ENCODE assay signal across 8 cellular contexts in genomic region chr19:51571599-51571998, GRCh38. TPM values are rescaled to one million over a fixed set of nuclear protein-coding genes. Genes with fewer than 3 reads are reported as not detected.
DNase-seq lines count a peak whose midpoint lies in the region; TF ChIP-seq lines count a peak whose summit lies in the region.

No MANE protein-coding gene starts in this region.

- H3K36me3 ChIP-seq in mucosa of stomach (ENCODE audit: control insufficient read depth, insufficient read depth, low read length): no peaks in the 10 kb centered on the region

- H3K4me3 Mint-ChIP-seq in IgD-negative memory B cell (peak overlapping the region; percentile 95 to 100 (median 98)), chondrocyte (ENCODE audit: unreplicated experiment) (peak overlapping the region; percentile 94)

- TF ChIP-seq CTCF in AG04450 (IDR thresholded peaks at IDR 0.05; ENCODE audit: low read depth, low read length): no peak
- TF ChIP-seq CTCF in chondrocyte (IDR thresholded peaks at IDR 0.05): no peak

- no peaks in the 10 kb centered on the region for H3K27me3 Mint-ChIP-seq in IgD-negative memory B cell
- peaks cover 20% of the 10 kb centered on the region for H3K27me3 Mint-ChIP-seq in chondrocyte (ENCODE audit: low read depth)

- H3K9me3 ChIP-seq in AG04450 (ENCODE audit: control insufficient read depth, insufficient read depth, low read length) (no peaks in the 10 kb centered on the region), mucosa of stomach (ENCODE audit: control insufficient read depth, low read length) (no peaks in the 10 kb centered on the region)

- CTCF ChIA-PET in AG04450 (lab: Charles Lee): interaction anchor here (0.9 to 1.8 kb wide), 5 partner anchors 56 to 206 kb away, joined by 3 to 15 read pairs (median 5); no protein-coding TSS in a partner anchor

- no peak for DNase-seq in AG04450 (ENCODE audit: low read depth, low spot score)
- DNase-seq in chondrocyte (ENCODE audit: low spot score): no peak
- no peak for DNase-seq in GOT3 (lab: John Stamatoyannopoulos, UW)
- DNase-seq in NCI-H1092 treated with DMSO at 0.1 percent for 48 hours (lab: John Stamatoyannopoulos, UW): no peak
- no peak for DNase-seq in NCI-H2196 treated with DMSO at 0.1 percent for 48 hours (lab: John Stamatoyannopoulos, UW; ENCODE audit: unreplicated experiment)
- DNase-seq in NCI-H226: no peak

- H3K4me1 Mint-ChIP-seq in IgD-negative memory B cell (peaks cover 23 to 38% (median 25%) of the 10 kb centered on the region in 3 donors), chondrocyte (ENCODE audit: low read depth) (peaks cover 24% of the 10 kb centered on the region)

- H3K4me1 ChIP-seq in mucosa of stomach (ENCODE audit: control insufficient read depth, insufficient read depth, low read length): peaks cover 6% of the 10 kb centered on the region

- no peak overlapping the region for H3K27ac ChIP-seq in AG04450 (ENCODE audit: low read depth, low read length)

- H3K36me3 Mint-ChIP-seq in IgD-negative memory B cell: peaks cover 6% of the 10 kb centered on the region
- H3K36me3 Mint-ChIP-seq in chondrocyte (ENCODE audit: low read depth): peaks cover 8% of the 10 kb centered on the region

- POLR2A ChIA-PET in AG04450 (lab: Yijun Ruan, JAX): interaction anchor here (1.0 to 1.1 kb wide), 3 partner anchors 22 to 232 kb away, joined by 4 to 5 read pairs (median 4); no protein-coding TSS in a partner anchor

- H3K27ac Mint-ChIP-seq in IgD-negative memory B cell: peak overlapping the region in 2 of 3 donors; percentile 20 to 94
- peak overlapping the region; percentile 92 for H3K27ac Mint-ChIP-seq in chondrocyte (ENCODE audit: unreplicated experiment)

- H3K9me3 Mint-ChIP-seq in IgD-negative memory B cell (no peaks in the 10 kb centered on the region), chondrocyte (ENCODE audit: low read depth) (no peaks in the 10 kb centered on the region)

- peak overlapping the region; percentile 74 for H3K9ac ChIP-seq in mucosa of stomach (ENCODE audit: low read length)

- H3K4me3 ChIP-seq in AG04450 (ENCODE audit: low read depth, low read length): peak overlapping the region; percentile 84
- H3K4me3 ChIP-seq in mucosa of stomach (ENCODE audit: low read length): peak overlapping the region; percentile 62

- H3K27me3 ChIP-seq in AG04450 (ENCODE audit: control insufficient read depth, insufficient read depth, low read length): no peaks in the 10 kb centered on the region
- H3K27me3 ChIP-seq in mucosa of stomach (ENCODE audit: control insufficient read depth, insufficient read depth, low read length): no peaks in the 10 kb centered on the region

RNA-seq across cellular contexts. Expression of gene ZNF175, which starts 0.5 kb away (rescaled TPM):
- polyA plus RNA-seq in AG04450 (2011; rRNA removed) (4.8 and 6.4 TPM in 2 replicates), IgD-negative memory B cell (4.9 TPM)
- polyA minus RNA-seq in AG04450 (2011; rRNA and poly(A)+ RNA removed): 10.3 and 14.0 TPM in 2 replicates
- 6.3 to 14.3 TPM (median 8.9 TPM) in 3 replicates for total RNA-seq in chondrocyte

RNA-seq across cellular contexts. Expression of gene SIGLEC6, which starts 40.1 kb away (rescaled TPM):
- polyA plus RNA-seq in AG04450 (2011; rRNA removed) (not detected in 2 replicates), IgD-negative memory B cell (27.6 TPM)
- polyA minus RNA-seq in AG04450 (2011; rRNA and poly(A)+ RNA removed): not detected in 2 replicates
- not detected in 3 replicates for total RNA-seq in chondrocyte

RNA-seq across cellular contexts. Expression of gene SIGLEC5, which starts 58.6 kb away (rescaled TPM):
- not detected in 2 replicates for polyA plus RNA-seq in AG04450 (2011; rRNA removed)
- not detected in 2 replicates for polyA minus RNA-seq in AG04450 (2011; rRNA and poly(A)+ RNA removed)
- polyA plus RNA-seq in IgD-negative memory B cell: not detected
- total RNA-seq in chondrocyte: not detected in 3 replicates

Comparison
In these comparisons a context has a peak if more than half of its experiments do, and no peak if none do; other contexts are left out.
1. RNA of gene SIGLEC6, which starts 40.1 kb away (polyA plus RNA-seq): 27.6 TPM in IgD-negative memory B cell (single experiment); not detected in AG04450; every median in the first group is over 10 times any median in the second.